32 cellular contexts compared by ENCODE assay signal in the genomic region with DNA sequence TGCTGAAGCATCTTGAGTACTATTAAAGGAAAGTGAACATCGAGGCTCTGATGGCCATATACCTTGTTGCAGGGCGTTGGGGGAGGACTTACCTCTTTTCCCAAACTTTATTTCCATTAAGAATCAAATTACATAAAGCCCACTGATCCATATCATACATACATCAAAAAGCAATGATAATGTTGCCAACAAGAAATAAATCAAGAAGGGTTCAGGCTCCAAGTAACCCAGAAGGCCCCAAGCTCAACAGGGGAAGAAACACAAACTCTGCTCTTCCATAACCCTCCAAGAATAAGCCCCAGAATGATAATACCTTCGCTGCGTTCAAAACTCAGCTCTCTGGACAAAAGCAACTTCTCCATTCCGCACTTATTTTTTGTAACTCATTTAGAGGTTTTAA. TPM values are rescaled to one million over a fixed set of nuclear protein-coding genes. Genes with fewer than 3 reads are reported as not detected.
"Had no signal": no experiment of that assay in that cellular context is flagged by ENCODE, and none has a peak within 500 bp of the region (broad histone marks: within the 10 kb centered on the region; RNA-seq: fewer than 3 reads in every experiment).

No MANE protein-coding gene starts in this region.

- H3K27ac ChIP-seq: ascending aorta, breast epithelium, cardiac muscle cell, esophagus muscularis mucosa, foreskin keratinocyte, gastrocnemius medialis, heart left ventricle had no signal

- H3K9me3 ChIP-seq: ascending aorta, breast epithelium, esophagus muscularis mucosa, gastrocnemius medialis, heart left ventricle had no signal

- H3K4me3 Mint-ChIP-seq: activated CD4-positive, alpha-beta memory T cell treated with anti-CD3 and anti-CD28 coated beads for 36 hours; activated CD4-positive, alpha-beta T cell treated with anti-CD3 and anti-CD28 coated beads for 36 hours; activated CD4-positive, alpha-beta T cell treated with anti-CD3 and anti-CD28 coated beads, Interleukin-2, amount 10 ng/mL, durations not matched to agents 24 days and 14 days; activated CD8-positive, alpha-beta memory T cell treated with anti-CD3 and anti-CD28 coated beads, Interleukin-2, amount 10 ng/mL, durations not matched to agents 7 days and 5 days; activated CD8-positive, alpha-beta T cell treated with anti-CD3 and anti-CD28 coated beads, Interleukin-2, amount 10 ng/mL, durations not matched to agents 7 days and 5 days; activated naive CD4-positive, alpha-beta T cell treated with anti-CD3 and anti-CD28 coated beads for 36 hours; activated naive CD4-positive, alpha-beta T cell treated with anti-CD3 and anti-CD28 coated beads, Interleukin-2, amount 50 U/mL, for 24 hours; activated naive CD8-positive, alpha-beta T cell treated with anti-CD3 and anti-CD28 coated beads for 36 hours; activated naive CD8-positive, alpha-beta T cell treated with anti-CD3 and anti-CD28 coated beads, Interleukin-2, amount 50 U/mL, for 24 hours; activated T-helper 1 cell treated with anti-CD3 and anti-CD28 coated beads, Interleukin-12 subunit alpha, Interleukin-12 subunit beta, Interleukin-2, Interleukin-4 antibody, amounts not matched to agents 30 ng/mL and 10 ng/mL and 1 ng/mL, durations not matched to agents 14 hours and 24 hours and 36 hours; brain; central memory CD8-positive, alpha-beta T cell; effector memory CD8-positive, alpha-beta T cell had no signal

- H3K9me3 Mint-ChIP-seq: activated CD4-positive, alpha-beta memory T cell treated with anti-CD3 and anti-CD28 coated beads for 36 hours; activated CD4-positive, alpha-beta T cell treated with anti-CD3 and anti-CD28 coated beads, Interleukin-2, amount 10 ng/mL, durations not matched to agents 24 days and 14 days; activated naive CD4-positive, alpha-beta T cell treated with anti-CD3 and anti-CD28 coated beads for 36 hours; activated naive CD4-positive, alpha-beta T cell treated with anti-CD3 and anti-CD28 coated beads, Interleukin-2, amount 50 U/mL, for 24 hours; activated naive CD8-positive, alpha-beta T cell treated with anti-CD3 and anti-CD28 coated beads for 36 hours; activated naive CD8-positive, alpha-beta T cell treated with anti-CD3 and anti-CD28 coated beads, Interleukin-2, amount 50 U/mL, for 24 hours; activated T-helper 1 cell treated with anti-CD3 and anti-CD28 coated beads, Interleukin-12 subunit alpha, Interleukin-12 subunit beta, Interleukin-2, Interleukin-4 antibody, amounts not matched to agents 30 ng/mL and 10 ng/mL and 1 ng/mL, durations not matched to agents 14 hours and 24 hours and 36 hours; activated T-helper 2 cell treated with anti-CD3 and anti-CD28 coated beads, Interferon-gamma antibody, Interleukin-2, Interleukin-4, amounts not matched to agents 10 μg/mL and 5 μg/mL and 100 μg/mL, durations not matched to agents 14 hours and 24 hours and 36 hours; central memory CD8-positive, alpha-beta T cell; effector memory CD8-positive, alpha-beta T cell had no signal

- H3K36me3 Mint-ChIP-seq: activated CD4-positive, alpha-beta memory T cell treated with anti-CD3 and anti-CD28 coated beads for 36 hours; activated CD8-positive, alpha-beta memory T cell treated with anti-CD3 and anti-CD28 coated beads, Interleukin-2, amount 10 ng/mL, durations not matched to agents 7 days and 5 days; activated naive CD4-positive, alpha-beta T cell treated with anti-CD3 and anti-CD28 coated beads, Interleukin-2, amount 50 U/mL, for 24 hours; activated naive CD8-positive, alpha-beta T cell treated with anti-CD3 and anti-CD28 coated beads for 36 hours; brain had no signal

- H3K4me1 Mint-ChIP-seq: activated CD4-positive, alpha-beta T cell treated with anti-CD3 and anti-CD28 coated beads for 36 hours; activated CD4-positive, alpha-beta T cell treated with anti-CD3 and anti-CD28 coated beads, Interleukin-2, amount 10 ng/mL, durations not matched to agents 24 days and 14 days; activated CD8-positive, alpha-beta memory T cell treated with anti-CD3 and anti-CD28 coated beads, Interleukin-2, amount 10 ng/mL, durations not matched to agents 7 days and 5 days; activated naive CD4-positive, alpha-beta T cell treated with anti-CD3 and anti-CD28 coated beads, Interleukin-2, amount 50 U/mL, for 24 hours; activated naive CD8-positive, alpha-beta T cell treated with anti-CD3 and anti-CD28 coated beads for 36 hours; activated naive CD8-positive, alpha-beta T cell treated with anti-CD3 and anti-CD28 coated beads, Interleukin-2, amount 50 U/mL, for 24 hours; central memory CD8-positive, alpha-beta T cell had no signal

- ATAC-seq: activated CD4-positive, alpha-beta T cell treated with anti-CD3 and anti-CD28 coated beads for 36 hours; activated CD8-positive, alpha-beta memory T cell treated with anti-CD3 and anti-CD28 coated beads, Interleukin-2, amount 10 ng/mL, durations not matched to agents 7 days and 5 days; activated CD8-positive, alpha-beta T cell treated with anti-CD3 and anti-CD28 coated beads, Interleukin-2, amount 10 ng/mL, durations not matched to agents 7 days and 5 days; activated naive CD8-positive, alpha-beta T cell treated with anti-CD3 and anti-CD28 coated beads, Interleukin-2, amount 50 U/mL, for 24 hours; effector memory CD8-positive, alpha-beta T cell; foreskin keratinocyte; gastrocnemius medialis; heart left ventricle had no signal

- H3K4me1 ChIP-seq: breast epithelium, heart left ventricle had no signal

- H3K27me3 ChIP-seq: ascending aorta, breast epithelium, cardiac muscle cell, esophagus muscularis mucosa, foreskin keratinocyte, gastrocnemius medialis, heart left ventricle had no signal

- H3K27ac Mint-ChIP-seq: activated CD4-positive, alpha-beta memory T cell treated with anti-CD3 and anti-CD28 coated beads for 36 hours; activated CD4-positive, alpha-beta T cell treated with anti-CD3 and anti-CD28 coated beads for 36 hours; activated CD4-positive, alpha-beta T cell treated with anti-CD3 and anti-CD28 coated beads, Interleukin-2, amount 10 ng/mL, durations not matched to agents 24 days and 14 days; activated CD8-positive, alpha-beta memory T cell treated with anti-CD3 and anti-CD28 coated beads, Interleukin-2, amount 10 ng/mL, durations not matched to agents 7 days and 5 days; activated CD8-positive, alpha-beta T cell treated with anti-CD3 and anti-CD28 coated beads, Interleukin-2, amount 10 ng/mL, durations not matched to agents 7 days and 5 days; activated naive CD4-positive, alpha-beta T cell treated with anti-CD3 and anti-CD28 coated beads for 36 hours; activated naive CD4-positive, alpha-beta T cell treated with anti-CD3 and anti-CD28 coated beads, Interleukin-2, amount 50 U/mL, for 24 hours; activated naive CD8-positive, alpha-beta T cell treated with anti-CD3 and anti-CD28 coated beads for 36 hours; activated naive CD8-positive, alpha-beta T cell treated with anti-CD3 and anti-CD28 coated beads, Interleukin-2, amount 50 U/mL, for 24 hours; activated T-helper 1 cell treated with anti-CD3 and anti-CD28 coated beads, Interleukin-12 subunit alpha, Interleukin-12 subunit beta, Interleukin-2, Interleukin-4 antibody, amounts not matched to agents 30 ng/mL and 10 ng/mL and 1 ng/mL, durations not matched to agents 14 hours and 24 hours and 36 hours; activated T-helper 2 cell treated with anti-CD3 and anti-CD28 coated beads, Interferon-gamma antibody, Interleukin-2, Interleukin-4, amounts not matched to agents 10 μg/mL and 5 μg/mL and 100 μg/mL, durations not matched to agents 14 hours and 24 hours and 36 hours; brain; effector memory CD8-positive, alpha-beta T cell had no signal

- H3K4me3 ChIP-seq: ascending aorta, breast epithelium, cardiac muscle cell, esophagus muscularis mucosa, gastrocnemius medialis, heart left ventricle had no signal

- H3K36me3 ChIP-seq: ascending aorta, breast epithelium, cardiac muscle cell, esophagus muscularis mucosa, gastrocnemius medialis, heart left ventricle had no signal

- DNase-seq: activated CD4-positive, alpha-beta memory T cell treated with anti-CD3 and anti-CD28 coated beads for 36 hours; activated CD4-positive, alpha-beta T cell treated with anti-CD3 and anti-CD28 coated beads for 36 hours; activated CD4-positive, alpha-beta T cell treated with anti-CD3 and anti-CD28 coated beads, Interleukin-2, amount 10 ng/mL, durations not matched to agents 24 days and 14 days; activated CD4-positive, CD25-positive, alpha-beta regulatory T cell; activated CD4-positive, CD25-positive, alpha-beta regulatory T cell treated with anti-CD3 and anti-CD28 coated beads, Interleukin-2, amount 50 U/mL, for 72 hours; activated CD8-positive, alpha-beta memory T cell treated with anti-CD3 and anti-CD28 coated beads, Interleukin-2, amount 10 ng/mL, durations not matched to agents 7 days and 5 days; activated CD8-positive, alpha-beta memory T cell treated with anti-CD3 and anti-CD28 coated beads, Interleukin-2, amount 50 U/mL, for 4 hours; activated CD8-positive, alpha-beta T cell treated with anti-CD3 and anti-CD28 coated beads, Interleukin-2, amount 10 ng/mL, durations not matched to agents 7 days and 5 days; activated effector memory CD4-positive, alpha-beta T cell treated with anti-CD3 and anti-CD28 coated beads, Interleukin-2, amount 50 U/mL, for 16 hours; activated naive CD4-positive, alpha-beta T cell treated with anti-CD3 and anti-CD28 coated beads for 36 hours; activated naive CD8-positive, alpha-beta T cell treated with anti-CD3 and anti-CD28 coated beads for 36 hours; activated naive CD8-positive, alpha-beta T cell treated with anti-CD3 and anti-CD28 coated beads, Interleukin-2, amount 50 U/mL, for 24 hours; activated T-cell treated with anti-CD3 and anti-CD28 coated beads, Interleukin-2, amount 50 U/mL, for 1 hour; activated T-cell treated with anti-CD3 and anti-CD28 coated beads, Interleukin-2, amount 50 U/mL, for 48 hours; cortex of kidney; effector CD4-positive, alpha-beta T cell; effector memory CD8-positive, alpha-beta T cell; erythroblast; foreskin keratinocyte; gastrocnemius medialis; glutamatergic neuron; heart left ventricle; T-helper 2 cell had no signal

RNA-seq across cellular contexts. Expression of gene C1D, which starts 32.3 kb away (rescaled TPM):
- total RNA-seq: ascending aorta had no signal
